In the genomic region with DNA sequence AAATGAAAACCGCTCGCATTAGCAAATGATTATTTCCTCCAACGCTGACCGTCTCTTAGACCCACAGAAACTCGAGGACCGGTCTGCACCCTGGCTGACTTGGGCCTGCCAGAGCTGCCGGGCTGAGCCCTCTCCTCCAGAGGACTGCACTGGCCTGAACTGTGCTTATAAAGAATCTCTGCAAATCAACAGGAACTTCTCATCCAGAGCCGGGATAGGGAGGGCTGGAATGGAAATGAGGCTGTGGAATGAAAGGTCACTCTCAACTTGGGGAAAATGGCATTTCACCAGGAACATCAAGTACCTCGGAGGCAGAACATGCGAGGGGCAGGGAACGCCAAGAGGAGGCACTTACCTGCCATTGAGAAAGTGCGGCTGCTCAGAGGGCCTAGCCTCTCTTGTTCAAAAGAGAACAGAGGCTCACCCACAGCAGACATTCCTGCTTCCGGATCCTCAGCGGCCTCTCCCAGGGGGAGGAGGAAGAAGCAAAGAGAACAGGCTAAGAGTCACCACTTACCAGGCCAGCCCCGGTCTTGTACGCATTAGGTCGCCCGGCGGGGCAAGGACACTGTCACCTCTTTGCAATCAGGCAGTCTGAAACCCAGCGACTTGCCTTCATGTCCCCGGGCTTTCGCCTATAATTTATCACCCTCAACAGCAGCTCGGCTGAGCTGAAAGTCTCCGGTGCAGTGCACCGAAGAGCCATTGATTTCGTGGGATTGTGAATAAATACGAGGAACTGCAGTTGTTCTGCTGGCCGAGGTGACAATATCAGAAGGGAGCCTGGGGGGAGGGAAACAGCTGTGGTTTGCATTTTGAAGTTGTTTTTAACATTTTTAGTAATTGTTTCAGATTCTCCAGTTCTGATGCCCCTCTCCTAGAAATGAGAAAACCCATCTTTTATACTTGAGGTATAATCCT, we compare ENCODE assay signal across 9 cellular contexts. TPM values are rescaled to one million over a fixed set of nuclear protein-coding genes. Genes with fewer than 3 reads are reported as not detected.
DNase-seq lines count a peak whose midpoint lies in the region; ATAC-seq lines count a peak whose summit lies in the region.
"Had no signal": no experiment of that assay in that cellular context is flagged by ENCODE, and none has a peak within 500 bp of the region (broad histone marks: within the 10 kb centered on the region; RNA-seq: fewer than 3 reads in every experiment).

No MANE protein-coding gene starts in this region.

- H3K9me3 ChIP-seq in SJSA1 (replicated peaks) = 0 out of 2 replicates have a peak, but pooled peaks cover 4% of the 10 kb centered on the region

- H3K27me3 ChIP-seq in SJSA1 (replicated peaks) = no peaks in the 10 kb centered on the region

- ATAC-seq in left lobe of liver (peak; percentile 70), HG03378 (IDR thresholded peaks at IDR 0.05; ENCODE audit: unreplicated experiment) (no peak)

- peak; percentile 23 for DNase-seq in SKM-1 (lab: John Stamatoyannopoulos, UW; ENCODE audit: unreplicated experiment)
- DNase-seq in SKM-1 treated with dmso at 0.1 percent for 144 hours (lab: John Stamatoyannopoulos, UW; ENCODE audit: unreplicated experiment) = no peak
- DNase-seq in SJSA1 (ENCODE audit: low read depth in 1 of 2, low spot score in 2 of 2) = peak; percentile 72 to 73
- DNase-seq in dermis blood vessel endothelial cell = peak; percentile 62
- DNase-seq in left lobe of liver (ENCODE audit: low spot score) = peak; percentile 77
- DNase-seq in stimulated activated CD8-positive, alpha-beta memory T cell treated with anti-CD3 and anti-CD28 coated beads, Interleukin-4, amount 100 ng/mL, for 48 hours = peak; percentile 32
- DNase-seq in NCI-H82 treated with DMSO at 0.1 percent for 48 hours (lab: John Stamatoyannopoulos, UW; ENCODE audit: unreplicated experiment) = no peak
- DNase-seq: DND-41 had no signal

- H3K4me3 ChIP-seq in SJSA1 = peak overlapping the region; percentile 5; the same call in 1 of the 2 replicates

- H3K4me1 ChIP-seq in SJSA1 (replicated peaks) = peaks cover 64% of the 10 kb centered on the region

- peak overlapping the region; percentile 93 for H3K27ac ChIP-seq in SJSA1

- H3K36me3 ChIP-seq in SJSA1 = peaks cover 19% of the 10 kb centered on the region

RNA-seq across cellular contexts. Expression of a gene that starts 37.6 kb away (rescaled TPM):
- 6.0 and 13.5 TPM in 2 replicates for total RNA-seq in SJSA1 (2014; rRNA removed; shearing (Covaris generic))
- total RNA-seq in dermis blood vessel endothelial cell (35.9 and 59.4 TPM in 2 replicates), left lobe of liver (13.8 TPM)

Comparison
In these comparisons a context has a peak if more than half of its experiments do, and no peak if none do; other contexts are left out.
1. DNase-seq: peak in SKM-1 (single experiment), SJSA1 (2 of 2), dermis blood vessel endothelial cell (single experiment), left lobe of liver (single experiment) and stimulated activated CD8-positive, alpha-beta memory T cell treated with anti-CD3 and anti-CD28 coated beads, Interleukin-4, amount 100 ng/mL, for 48 hours (single experiment); none in SKM-1 treated with dmso at 0.1 percent for 144 hours (single experiment) and NCI-H82 treated with DMSO at 0.1 percent for 48 hours (single experiment).